8 cellular contexts compared by ENCODE assay signal in the genomic region with DNA sequence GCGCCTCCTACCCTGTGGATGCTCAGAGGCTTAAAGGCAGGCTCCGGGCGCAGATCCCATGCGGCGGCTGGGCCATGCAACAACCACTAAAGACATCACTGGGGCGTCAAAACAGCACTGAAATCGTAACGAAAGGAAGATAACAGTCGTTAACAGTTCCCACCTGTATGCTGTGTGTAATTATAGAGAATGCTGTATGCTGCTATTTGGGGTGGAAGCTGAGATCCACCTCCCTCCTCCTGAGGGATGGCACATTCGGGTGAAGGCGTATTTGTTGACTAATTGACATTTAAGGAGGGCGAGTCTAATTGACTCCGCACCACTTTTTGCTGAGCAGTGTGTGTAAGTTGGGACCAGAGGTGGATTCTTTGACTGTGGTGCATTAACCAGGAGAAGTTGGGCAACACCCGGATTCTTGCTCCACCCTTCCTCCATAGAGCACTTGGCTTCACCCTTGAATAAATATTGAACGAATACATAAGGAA. TPM values are rescaled to one million over a fixed set of nuclear protein-coding genes. Genes with fewer than 3 reads are reported as not detected.
A peak's percentile ranks its signal among the peaks of the same experiment; 100 is the strongest.
DNase-seq lines count a peak whose midpoint lies in the region; ATAC-seq and TF ChIP-seq lines count a peak whose summit lies in the region.

No MANE protein-coding gene starts in this region.

- H3K9ac ChIP-seq in MM.1S (ENCODE audit: low read length), result peak overlapping the region; percentile 81

- H3K36me3 Mint-ChIP-seq in HFFc6 (ENCODE audit: low read depth), result peaks cover 8% of the 10 kb centered on the region
- H3K36me3 Mint-ChIP-seq in activated CD4-positive, alpha-beta memory T cell treated with anti-CD3 and anti-CD28 coated beads, Interleukin-2, amount 10 ng/mL, durations not matched to agents 7 days and 5 days (ENCODE audit: low read depth), result peaks cover 10% of the 10 kb centered on the region

- 0 to 1% (median 0%) methylated on average over 15 of the region's 15 CpGs for WGBS in ovary, 3 donors

- no peaks in the 10 kb centered on the region for H3F3A ChIP-seq in MM.1S (ENCODE audit: insufficient read depth, low read length)

- ATAC-seq in Right ventricle myocardium inferior (no peak), left ventricle myocardium superior (no peak)

- no peaks in the 10 kb centered on the region for H3K27me3 ChIP-seq in MM.1S (replicated peaks; ENCODE audit: insufficient read depth, low read length)
- no peaks in the 10 kb centered on the region for H3K27me3 ChIP-seq in ovary

- TF ChIP-seq CTCF in HFFc6 (IDR thresholded peaks at IDR 0.05) (no peak), MM.1S (IDR thresholded peaks at IDR 0.05; ENCODE audit: low read length) (no peak), foreskin fibroblast (IDR thresholded peaks at IDR 0.05; ENCODE audit: low read depth, low read length) (no peak), ovary (IDR thresholded peaks at IDR 0.05) (no peak)

- TF ChIP-seq POLR2A in ovary (IDR thresholded peaks at IDR 0.05), result no peak

- H3K4me1 ChIP-seq in MM.1S (ENCODE audit: low read length) (0 out of 2 replicates have a peak, but pooled peaks cover 3% of the 10 kb centered on the region), ovary (ENCODE audit: insufficient read depth) (peaks cover 3% of the 10 kb centered on the region)

- POLR2A ChIA-PET in activated CD4-positive, alpha-beta memory T cell treated with anti-CD3 and anti-CD28 coated beads, Interleukin-2, amount 10 ng/mL, durations not matched to agents 7 days and 5 days (lab: Charles Lee), result no interaction called here

- peak overlapping the region; percentile 100 for H3K4me3 Mint-ChIP-seq in HFFc6
- H3K4me3 Mint-ChIP-seq in activated CD4-positive, alpha-beta memory T cell treated with anti-CD3 and anti-CD28 coated beads, Interleukin-2, amount 10 ng/mL, durations not matched to agents 7 days and 5 days, result peak overlapping the region; percentile 98

- TF ChIP-seq EP300 in ovary (IDR thresholded peaks at IDR 0.05), result no peak

- H3K27ac ChIP-seq in MM.1S (ENCODE audit: low read length), result peak overlapping the region; percentile 63; the same call in 1 of the 2 replicates
- peak overlapping the region; percentile 76 to 91 for H3K27ac ChIP-seq in ovary

- peak overlapping the region; percentile 80 for H3K4me2 ChIP-seq in MM.1S (ENCODE audit: low read depth, low read length)

- H3K36me3 ChIP-seq in MM.1S (replicated peaks; ENCODE audit: insufficient read depth, low read length) (no peaks in the 10 kb centered on the region), ovary (no peaks in the 10 kb centered on the region)

- H3K9me3 Mint-ChIP-seq in HFFc6, result no peaks in the 10 kb centered on the region
- H3K9me3 Mint-ChIP-seq in activated CD4-positive, alpha-beta memory T cell treated with anti-CD3 and anti-CD28 coated beads, Interleukin-2, amount 10 ng/mL, durations not matched to agents 7 days and 5 days, result no peaks in the 10 kb centered on the region

- CTCF ChIA-PET in activated CD4-positive, alpha-beta memory T cell treated with anti-CD3 and anti-CD28 coated beads, Interleukin-2, amount 10 ng/mL, durations not matched to agents 7 days and 5 days (lab: Charles Lee), result interaction anchor here (1.4 to 1.5 kb wide), 2 partner anchors 116 to 227 kb away, joined by 4 read pairs; a partner anchor contains a TSS

- H3K4me3 ChIP-seq in MM.1S (ENCODE audit: low read length) (peak overlapping the region; percentile 90), foreskin fibroblast (ENCODE audit: low read depth in 1 of 2, low read length in 2 of 2) (peak overlapping the region; percentile 73 to 96), ovary (peak overlapping the region; percentile 97)

- H3K27me3 Mint-ChIP-seq in HFFc6 (ENCODE audit: insufficient read depth), result no peaks in the 10 kb centered on the region
- H3K27me3 Mint-ChIP-seq in activated CD4-positive, alpha-beta memory T cell treated with anti-CD3 and anti-CD28 coated beads, Interleukin-2, amount 10 ng/mL, durations not matched to agents 7 days and 5 days, result peaks cover 2% of the 10 kb centered on the region

- peaks cover 30% of the 10 kb centered on the region for H3K4me1 Mint-ChIP-seq in HFFc6 (ENCODE audit: low read depth)
- peaks cover 24% of the 10 kb centered on the region for H3K4me1 Mint-ChIP-seq in activated CD4-positive, alpha-beta memory T cell treated with anti-CD3 and anti-CD28 coated beads, Interleukin-2, amount 10 ng/mL, durations not matched to agents 7 days and 5 days

- no peaks in the 10 kb centered on the region for H3K9me3 ChIP-seq in MM.1S (replicated peaks; ENCODE audit: insufficient read depth, low read length)
- H3K9me3 ChIP-seq in ovary, result no peaks in the 10 kb centered on the region

- peak overlapping the region; percentile 94 for H3K27ac Mint-ChIP-seq in HFFc6
- H3K27ac Mint-ChIP-seq in activated CD4-positive, alpha-beta memory T cell treated with anti-CD3 and anti-CD28 coated beads, Interleukin-2, amount 10 ng/mL, durations not matched to agents 7 days and 5 days, result peak overlapping the region; percentile 91

- peak overlapping the region; percentile 97 for H2AFZ ChIP-seq in MM.1S (ENCODE audit: low read length)

- H3K9me2 ChIP-seq in MM.1S (replicated peaks; ENCODE audit: insufficient read depth, low read length), result no peaks in the 10 kb centered on the region

- no peaks in the 10 kb centered on the region for H4K20me1 ChIP-seq in MM.1S (ENCODE audit: insufficient read depth, low read length)

- DNase-seq in Right ventricle myocardium inferior (ENCODE audit: missing footprints), result peak; percentile 84
- DNase-seq in left ventricle myocardium superior, result no peak
- DNase-seq in HFFc6, result no peak
- DNase-seq in MM.1S, result peak; percentile 60
- DNase-seq in activated CD4-positive, alpha-beta memory T cell treated with anti-CD3 and anti-CD28 coated beads, Interleukin-2, amount 10 ng/mL, durations not matched to agents 7 days and 5 days, result no peak
- peak; percentile 30 to 78 for DNase-seq in foreskin fibroblast
- peak in 1 of 5 donors; percentile 48 for DNase-seq in ovary
- no peak for DNase-seq in retina

- intact Hi-C loops in Right ventricle myocardium inferior (cut with DNase I), result loop anchor here (2.0 to 10.0 kb wide), 4 partner anchors 65 to 321 kb away; a partner anchor contains a TSS
- intact Hi-C loops in left ventricle myocardium superior (cut with micrococcal nuclease), result no loop called here
- intact Hi-C loops in ovary (cut with DNase I), result loop anchor here in 1 of 4 donors (5.0 kb wide), 1 partner anchor 316 kb away; a partner anchor contains a TSS

- peaks cover 33% of the 10 kb centered on the region for H3K79me2 ChIP-seq in MM.1S (ENCODE audit: low read length)

RNA-seq across cellular contexts. Expression of a gene that starts 0.7 kb away (rescaled TPM):
- total RNA-seq in Right ventricle myocardium inferior (10.9 TPM), left ventricle myocardium superior (10.5 TPM), ovary (10 to 100 TPM; 16.6 to 24.6 (median 21.2) TPM)
- total RNA-seq in HFFc6 (2021; fragmentation: NEBNext Ultra II Directional; extraction: Animal tissue kit (Norgen Biotek cat#: 25700)), result 10 to 100 TPM; 11.8 to 14.9 (median 13.9) TPM
- 10 to 100 TPM; 14.2 to 14.6 TPM for total RNA-seq in activated CD4-positive, alpha-beta memory T cell treated with anti-CD3 and anti-CD28 coated beads, Interleukin-2, amount 10 ng/mL, durations not matched to agents 7 days and 5 days
- 10 to 100 TPM; 21.8 to 23.6 TPM for polyA plus RNA-seq in ovary

Comparison
In these comparisons a context has a peak if more than half of its experiments do, and no peak if none do; other contexts are left out.
1. DNase-seq: peak in Right ventricle myocardium inferior (single experiment), MM.1S (single experiment) and foreskin fibroblast (2 of 2); none in left ventricle myocardium superior (single experiment), HFFc6 (single experiment), activated CD4-positive, alpha-beta memory T cell treated with anti-CD3 and anti-CD28 coated beads, Interleukin-2, amount 10 ng/mL, durations not matched to agents 7 days and 5 days (single experiment) and retina (single experiment).
2. Peak in every context shown above with its lines, with median percentiles within 50 percentile points of each other: H3K4me3 ChIP-seq.